Comparison of ENCODE assay signal across 8 cellular contexts in genomic region chr5:138575194-138576015, GRCh38. TPM values are rescaled to one million over a fixed set of nuclear protein-coding genes. Genes with fewer than 3 reads are reported as not detected.
DNase-seq lines count a peak whose midpoint lies in the region; ATAC-seq, FAIRE-seq and TF ChIP-seq lines count a peak whose summit lies in the region.

Gene HSPA9, minus strand, starts transcription at chr5:138575401. Its CDS starts 83 bp downstream, at chr5:138575318.

- peak within 1 kb of the TSS; percentile 84 for H2BK120ac ChIP-seq in H1 (replicated peaks; ENCODE audit: low read depth, low read length)

- TF ChIP-seq RAD21 in H1 (IDR thresholded peaks at IDR 0.05 in 1 of 2, conservative IDR thresholded peaks at IDR 0.05 in 1 of 2; ENCODE audit: low read depth in 2 of 2, low read length in 2 of 2) = no peak

- peaks cover 0 to 5% of the 10 kb centered on the region in 2 experiments for H4K20me1 ChIP-seq in H1 (replicated peaks in 1 of 2; ENCODE audit: control insufficient read depth in 1 of 2, insufficient read depth in 2 of 2, low read length in 2 of 2)

- POLR2A ChIA-PET in H1 (lab: Charles Lee; ENCODE audit: partially characterized antibody) = interaction anchor here (0.6 to 24.2 kb wide), 47 partner anchors 11 to 766 kb away, joined by 3 to 1018 read pairs (median 4); partner anchors contain the start of genes CTNNA1, EGR1, ETF1 and MATR3

- H3K56ac ChIP-seq in H1 (replicated peaks; ENCODE audit: insufficient read length, low read depth, low read length) = peak within 1 kb of the TSS; percentile 93

- CTCF ChIA-PET in activated CD8-positive, alpha-beta memory T cell treated with anti-CD3 and anti-CD28 coated beads, Interleukin-2, amount 10 ng/mL, durations not matched to agents 7 days and 5 days (lab: Charles Lee) = interaction anchor here (0.6 to 3.0 kb wide), 15 partner anchors 9 to 828 kb away, joined by 3 to 23 read pairs (median 3); partner anchors contain the start of genes EGR1, ETF1, MATR3 and SPATA24
- CTCF ChIA-PET in H1 (lab: Charles Lee; ENCODE audit: partially characterized antibody) = interaction anchor here (0.6 to 3.6 kb wide), 9 partner anchors 9 to 465 kb away, joined by 3 to 20 read pairs (median 3); no protein-coding TSS in a partner anchor

- H2AK5ac ChIP-seq in H1 (ENCODE audit: low read depth, low read length) = peak within 1 kb of the TSS; percentile 1; the same call in 1 of the 2 replicates

- H4K91ac ChIP-seq in H1 (replicated peaks; ENCODE audit: insufficient read length, low read length) = peak within 1 kb of the TSS; percentile 98

- H3K4me3 ChIP-seq in NT2/D1 (ENCODE audit: insufficient read length, low read depth) (peak within 1 kb of the TSS; percentile 97), H1 (ENCODE audit: extremely low read depth in 1 of 4, insufficient read depth in 2 of 4, low read depth in 3 of 4, low read length in 4 of 4) (peak within 1 kb of the TSS; percentile 82 to 98 (median 92))

- peaks cover 2% of the 10 kb centered on the region for H3K4me1 ChIP-seq in NT2/D1 (ENCODE audit: insufficient read depth, insufficient read length)
- H3K4me1 ChIP-seq in H1 (replicated peaks in 1 of 4; ENCODE audit: control insufficient read depth in 3 of 4, insufficient read depth in 4 of 4, low read length in 3 of 4) = peaks cover 0 to 3% (median 0%) of the 10 kb centered on the region in 4 experiments; a peak in 3 of 7 replicates

- FAIRE-seq in H1 (lab: Jason Lieb, UNC) = peak; percentile 85

- WGBS in H1 (ENCODE audit: extremely low coverage in 1 of 2, insufficient coverage in 1 of 2, insufficient read length in 1 of 2, insufficient replicate concordance in 2 of 2, low coverage in 1 of 2, low lambda C conversion rate in 2 of 2, missing lambda C conversion rate in 1 of 2), 2 experiments = 1% methylated on average over 70 of the region's 73 CpGs; no CpG with 5 or more reads in 1 of the 2 experiments

- no peak within 1 kb of the TSS for H3K23ac ChIP-seq in H1 (ENCODE audit: insufficient read length)

- H3K14ac ChIP-seq in H1 (ENCODE audit: insufficient read length) = no peak within 1 kb of the TSS

- peak within 1 kb of the TSS; percentile 38 to 95 for H3K4me2 ChIP-seq in H1 (ENCODE audit: insufficient read depth in 1 of 2, low read depth in 2 of 2, low read length in 2 of 2)

- H3K36me3 Mint-ChIP-seq in activated CD8-positive, alpha-beta memory T cell treated with anti-CD3 and anti-CD28 coated beads, Interleukin-2, amount 10 ng/mL, durations not matched to agents 7 days and 5 days = peaks cover 32% of the 10 kb centered on the region
- H3K36me3 Mint-ChIP-seq in memory B cell = peaks cover 9% of the 10 kb centered on the region

- ATAC-seq in GM21381 (IDR thresholded peaks at IDR 0.05; ENCODE audit: unreplicated experiment) (peak; percentile 80), memory B cell (ENCODE audit: low read depth) (peak; percentile 82)
- ATAC-seq in activated CD8-positive, alpha-beta memory T cell treated with anti-CD3 and anti-CD28 coated beads, Interleukin-2, amount 10 ng/mL, durations not matched to agents 7 days and 5 days = peak; percentile 90

- H3K4me1 Mint-ChIP-seq in activated CD8-positive, alpha-beta memory T cell treated with anti-CD3 and anti-CD28 coated beads, Interleukin-2, amount 10 ng/mL, durations not matched to agents 7 days and 5 days = peaks cover 35% of the 10 kb centered on the region
- peaks cover 10% of the 10 kb centered on the region for H3K4me1 Mint-ChIP-seq in memory B cell

- H4K8ac ChIP-seq in H1 (ENCODE audit: extremely low read depth, insufficient read depth, low read length) = peak within 1 kb of the TSS; percentile 100

- 0 out of 2 replicates have a peak, but pooled peaks cover 2% of the 10 kb centered on the region for H3K23me2 ChIP-seq in H1 (ENCODE audit: low read depth, low read length)

- no peaks in the 10 kb centered on the region for H3K27me3 Mint-ChIP-seq in activated CD8-positive, alpha-beta memory T cell treated with anti-CD3 and anti-CD28 coated beads, Interleukin-2, amount 10 ng/mL, durations not matched to agents 7 days and 5 days
- H3K27me3 Mint-ChIP-seq in memory B cell = no peaks in the 10 kb centered on the region

- peak; percentile 80 to 87 for TF ChIP-seq POLR2A in H1 (IDR thresholded peaks at IDR 0.05; ENCODE audit: control extremely low read depth in 1 of 2, low read depth in 2 of 2, low read length in 2 of 2)

- peak within 1 kb of the TSS; percentile 99 for H3K9ac ChIP-seq in NT2/D1 (ENCODE audit: insufficient read length, low read depth)
- peak within 1 kb of the TSS; percentile 97 to 99 (median 99) for H3K9ac ChIP-seq in H1 (replicated peaks in 1 of 4; ENCODE audit: extremely low read depth in 1 of 4, low read depth in 3 of 4, low read length in 3 of 4)

- no peak within 1 kb of the TSS; the same call in 1 of the 2 replicates for H2BK20ac ChIP-seq in H1 (ENCODE audit: low read length)

- peak within 1 kb of the TSS; percentile 98 for H3K27ac Mint-ChIP-seq in activated CD8-positive, alpha-beta memory T cell treated with anti-CD3 and anti-CD28 coated beads, Interleukin-2, amount 10 ng/mL, durations not matched to agents 7 days and 5 days
- peak within 1 kb of the TSS; percentile 100 for H3K27ac Mint-ChIP-seq in memory B cell

- H3K4ac ChIP-seq in H1 (replicated peaks; ENCODE audit: insufficient read length, low read depth, low read length) = peak within 1 kb of the TSS; percentile 96

- H3K4me3 Mint-ChIP-seq in activated CD8-positive, alpha-beta memory T cell treated with anti-CD3 and anti-CD28 coated beads, Interleukin-2, amount 10 ng/mL, durations not matched to agents 7 days and 5 days = peak within 1 kb of the TSS; percentile 93
- peak within 1 kb of the TSS; percentile 98 for H3K4me3 Mint-ChIP-seq in memory B cell

- no peaks in the 10 kb centered on the region for H3K27me3 ChIP-seq in NT2/D1 (ENCODE audit: insufficient read depth, insufficient read length)
- no peaks in the 10 kb centered on the region for H3K27me3 ChIP-seq in H1 (replicated peaks in 1 of 4; ENCODE audit: control insufficient read depth in 3 of 4, extremely low read depth in 1 of 4, insufficient read depth in 3 of 4, low read length in 3 of 4)

- peak within 1 kb of the TSS; percentile 99 for H2BK5ac ChIP-seq in H1 (ENCODE audit: low read depth, low read length)

- TF ChIP-seq EP300 in H1 (IDR thresholded peaks at IDR 0.05; ENCODE audit: borderline replicate concordance in 1 of 2, low read depth in 2 of 2, low read length in 2 of 2) = peak in 1 of 2 experiments; percentile 30; a peak in 1 of 3 replicates

- H3K79me1 ChIP-seq in H1 (ENCODE audit: low read depth, low read length) = peaks cover 3% of the 10 kb centered on the region; the same call in 1 of the 2 replicates

- no peak for TF ChIP-seq CTCF in H1 (IDR thresholded peaks at IDR 0.05; ENCODE audit: control extremely low read depth in 1 of 3, insufficient read depth in 1 of 3, low read depth in 1 of 3, low read length in 3 of 3)

- H3K79me2 ChIP-seq in H1 (ENCODE audit: control insufficient read depth in 1 of 2, insufficient read depth in 2 of 2, low read length in 2 of 2) = peaks cover 22 to 45% of the 10 kb centered on the region in 2 experiments

- H2BK15ac ChIP-seq in H1 (ENCODE audit: low read length) = peak within 1 kb of the TSS; percentile 23; the same call in 1 of the 2 replicates

- H3K18ac ChIP-seq in H1 (ENCODE audit: extremely low read depth, low read length) = peak within 1 kb of the TSS; percentile 91

- DNase-seq in COR-L47 (lab: John Stamatoyannopoulos, UW) (peak; percentile 99), HUDEP-2 (lab: John Stamatoyannopoulos, UW; ENCODE audit: unreplicated experiment in 76 of 76) (peak; percentile 79 to 100 (median 97)), NT2/D1 (ENCODE audit: low read depth, low spot score) (peak; percentile 95), H1 (ENCODE audit: low read depth in 1 of 2, low spot score in 2 of 2) (peak; percentile 95 to 97), memory B cell (ENCODE audit: low spot score in 2 of 2) (peak; percentile 97 to 99)
- DNase-seq in activated CD8-positive, alpha-beta memory T cell treated with anti-CD3 and anti-CD28 coated beads, Interleukin-2, amount 10 ng/mL, durations not matched to agents 7 days and 5 days = peak; percentile 99
- peak; percentile 93 for DNase-seq in stimulated activated CD8-positive, alpha-beta memory T cell treated with anti-CD3 and anti-CD28 coated beads, Interleukin-12 subunit alpha, Interleukin-12 subunit beta, amount 100 ng/mL, for 24 hours (ENCODE audit: extremely low read depth)

- H4K5ac ChIP-seq in H1 (ENCODE audit: insufficient read length, low read depth, low read length) = peak within 1 kb of the TSS; percentile 99

- peaks cover 42% of the 10 kb centered on the region for H3K36me3 ChIP-seq in NT2/D1 (ENCODE audit: insufficient read depth, insufficient read length, low read length)
- H3K36me3 ChIP-seq in H1 (ENCODE audit: control insufficient read depth in 2 of 4, insufficient read depth in 4 of 4, low read length in 3 of 4) = peaks cover 22 to 37% (median 30%) of the 10 kb centered on the region in 4 experiments

- H3K9me3 Mint-ChIP-seq in activated CD8-positive, alpha-beta memory T cell treated with anti-CD3 and anti-CD28 coated beads, Interleukin-2, amount 10 ng/mL, durations not matched to agents 7 days and 5 days (ENCODE audit: low read depth) = no peaks in the 10 kb centered on the region
- H3K9me3 Mint-ChIP-seq in memory B cell = peaks cover 1% of the 10 kb centered on the region

- H2AFZ ChIP-seq in H1 (ENCODE audit: low read length) = no peak within 1 kb of the TSS; the same call in 1 of the 2 replicates

- H3K9me3 ChIP-seq in NT2/D1 (ENCODE audit: insufficient read depth, low read length) (no peaks in the 10 kb centered on the region), H1 (ENCODE audit: insufficient read depth in 2 of 2, low read depth in 1 of 2, low read length in 1 of 2) (no peaks in the 10 kb centered on the region; a peak in 1 of 4 replicates)

- H3K27ac ChIP-seq in H1 (ENCODE audit: low read depth, low read length) = peak within 1 kb of the TSS; percentile 100

- H2BK12ac ChIP-seq in H1 (ENCODE audit: low read depth, low read length) = peak within 1 kb of the TSS; percentile 19; the same call in 1 of the 2 replicates

TF ChIP-seq in H1, 55 proteins besides CTCF, POLR2A, EP300 and RAD21 (continues in another document):
- TF ChIP-seq CREB1 (IDR thresholded peaks at IDR 0.05) (peak; percentile 75), BCL11A (IDR thresholded peaks at IDR 0.05; ENCODE audit: low read depth in 2 of 2, low read length in 2 of 2) (no peak), SRF (IDR thresholded peaks at IDR 0.05; ENCODE audit: low read depth, low read length) (no peak), JUND (IDR thresholded peaks at IDR 0.05; ENCODE audit: low read length) (no peak)

RNA-seq across cellular contexts. Expression of gene HSPA9, which starts in this region (rescaled TPM):
- total RNA-seq in activated CD8-positive, alpha-beta memory T cell treated with anti-CD3 and anti-CD28 coated beads, Interleukin-2, amount 10 ng/mL, durations not matched to agents 7 days and 5 days = 100 to 1,000 TPM; 208 to 309 TPM
- total RNA-seq in H1 (2021; fragmentation: NEBNext Ultra II Directional; extraction: Animal tissue kit (Norgen Biotek cat#: 25700)) = 395 and 396 TPM in 2 replicates
- 175 and 191 TPM in 2 replicates for polyA plus RNA-seq in H1 (2011; rRNA removed)
- 234 TPM for polyA plus RNA-seq in H1 (2011; cell fraction: cytosol; rRNA removed)
- 241 TPM for polyA plus RNA-seq in H1 (2011; cell fraction: nucleus; rRNA removed)
- polyA plus RNA-seq in H1 (2012, experiment 1 of 2) = 278 to 534 TPM (median 326 TPM) in 4 replicates
- 43.2 TPM for polyA plus RNA-seq in H1 (2012, experiment 2 of 2)
- 237 TPM for polyA plus RNA-seq in H1 (2013, experiment 1 of 2)
- 226 TPM for polyA plus RNA-seq in H1 (2013, experiment 2 of 2)
- polyA minus RNA-seq in H1 (2011; rRNA and poly(A)+ RNA removed) = 421 and 480 TPM in 2 replicates
- 298 TPM for polyA minus RNA-seq in H1 (2011; cell fraction: cytosol; rRNA and poly(A)+ RNA removed)
- polyA minus RNA-seq in H1 (2011; cell fraction: nucleus; rRNA and poly(A)+ RNA removed) = 278 TPM

Comparison
In these comparisons a context has a peak if more than half of its experiments do, and no peak if none do; other contexts are left out.
1. Peak in every context shown above with its lines: DNase-seq, ATAC-seq, H3K4me3 ChIP-seq and H3K27ac ChIP-seq.